Comparison of ENCODE assay signal across 19 cellular contexts in the genomic region with DNA sequence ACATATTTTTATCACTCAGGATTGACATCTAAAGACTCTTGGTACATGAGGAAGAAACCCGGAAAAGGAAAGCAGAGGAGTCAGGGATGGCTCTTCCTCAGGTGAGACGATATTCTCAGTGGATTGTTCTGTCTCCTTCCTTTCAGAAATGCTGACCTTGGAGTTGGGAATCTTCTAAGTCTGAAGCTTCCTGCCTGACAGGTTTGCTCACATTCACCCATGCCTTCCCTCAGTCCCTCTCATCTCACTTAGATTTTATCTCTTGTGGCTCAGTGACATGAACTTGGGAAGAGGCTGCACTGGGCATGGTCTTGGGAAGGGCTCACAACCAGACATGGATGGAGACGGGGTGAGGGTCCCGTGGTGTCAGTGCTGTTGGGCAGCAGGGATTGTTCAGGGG. TPM values are rescaled to one million over a fixed set of nuclear protein-coding genes. Genes with fewer than 3 reads are reported as not detected.
DNase-seq lines count a peak whose midpoint lies in the region; ATAC-seq and TF ChIP-seq lines count a peak whose summit lies in the region.
"Had no signal": no experiment of that assay in that cellular context is flagged by ENCODE, and none has a peak within 500 bp of the region (broad histone marks: within the 10 kb centered on the region; RNA-seq: fewer than 3 reads in every experiment).

No MANE protein-coding gene starts in this region.

- no peak for TF ChIP-seq POLR2A in prostate gland (IDR thresholded peaks at IDR 0.05)

- peaks cover 5% of the 10 kb centered on the region for H3K4me1 Mint-ChIP-seq in activated CD4-positive, alpha-beta T cell treated with anti-CD3 and anti-CD28 coated beads, Interleukin-2, amount 10 ng/mL, durations not matched to agents 7 days and 5 days
- H3K4me1 Mint-ChIP-seq in endodermal cell = peaks cover 21% of the 10 kb centered on the region
- H3K4me1 Mint-ChIP-seq: CD14-positive monocyte had no signal

- no peak for DNase-seq in activated CD4-positive, alpha-beta T cell treated with anti-CD3 and anti-CD28 coated beads, Interleukin-2, amount 10 ng/mL, durations not matched to agents 7 days and 5 days
- no peak for DNase-seq in activated CD4-positive, alpha-beta T cell treated with anti-CD3 and anti-CD28 coated beads for 1 hour
- no peak for DNase-seq in endodermal cell
- no peak for DNase-seq in prostate gland (ENCODE audit: low spot score)
- no peak for DNase-seq in stimulated activated naive CD8-positive, alpha-beta T cell treated with anti-CD3 and anti-CD28 coated beads, Interleukin-15, Interleukin-2, amounts not matched to agents 100 U/mL and 50 U/mL, for 24 hours
- no peak for DNase-seq in HUDEP-2 (lab: John Stamatoyannopoulos, UW; ENCODE audit: unreplicated experiment in 76 of 76)
- DNase-seq: AML-193; Calu3; CD8-positive, alpha-beta T cell; DMS79 treated with DMSO at 0.1 percent for 48 hours; GF-D8 had no signal

- H3K4me3 ChIP-seq in endodermal cell (ENCODE audit: low read length) = no peak overlapping the region
- H3K4me3 ChIP-seq in prostate gland = no peak overlapping the region
- H3K4me3 ChIP-seq: A549, HAP-1 had no signal

- no peak overlapping the region for H3K9ac ChIP-seq in endodermal cell (ENCODE audit: extremely low read depth, low read length, poor library complexity, severe bottlenecking)

- intact Hi-C loops in prostate gland (cut with DNase I) = no loop called here

- no peak for ATAC-seq in stimulated activated naive CD8-positive, alpha-beta T cell treated with anti-CD3 and anti-CD28 coated beads, Interleukin-15, Interleukin-2, amounts not matched to agents 100 U/mL and 50 U/mL, for 24 hours
- no peak for ATAC-seq in GM21737 (IDR thresholded peaks at IDR 0.05; ENCODE audit: unreplicated experiment)
- ATAC-seq: A549; CD8-positive, alpha-beta T cell; HepG2 had no signal

- H3K9me3 Mint-ChIP-seq in activated CD4-positive, alpha-beta T cell treated with anti-CD3 and anti-CD28 coated beads, Interleukin-2, amount 10 ng/mL, durations not matched to agents 7 days and 5 days = peaks cover 33% of the 10 kb centered on the region
- H3K9me3 Mint-ChIP-seq in endodermal cell = no peaks in the 10 kb centered on the region
- H3K9me3 Mint-ChIP-seq: CD8-positive, alpha-beta T cell had no signal

- H3K27me3 Mint-ChIP-seq in activated CD4-positive, alpha-beta T cell treated with anti-CD3 and anti-CD28 coated beads, Interleukin-2, amount 10 ng/mL, durations not matched to agents 7 days and 5 days = no peaks in the 10 kb centered on the region
- no peaks in the 10 kb centered on the region for H3K27me3 Mint-ChIP-seq in endodermal cell (ENCODE audit: insufficient read depth)
- H3K27me3 Mint-ChIP-seq: IgD-negative memory B cell had no signal

- H3K36me3 ChIP-seq in endodermal cell (ENCODE audit: control insufficient read depth, insufficient read depth, low read length) = peaks cover 31% of the 10 kb centered on the region
- no peaks in the 10 kb centered on the region for H3K36me3 ChIP-seq in prostate gland
- H3K36me3 ChIP-seq: HAP-1 had no signal

- peak overlapping the region; percentile 2 for H3K27ac Mint-ChIP-seq in activated CD4-positive, alpha-beta T cell treated with anti-CD3 and anti-CD28 coated beads, Interleukin-2, amount 10 ng/mL, durations not matched to agents 7 days and 5 days
- peak overlapping the region; percentile 52 for H3K27ac Mint-ChIP-seq in endodermal cell
- H3K27ac Mint-ChIP-seq: CD14-positive monocyte; CD8-positive, alpha-beta T cell; IgD-negative memory B cell had no signal

- TF ChIP-seq CTCF in endodermal cell (conservative IDR thresholded peaks at IDR 0.05) (no peak), prostate gland (IDR thresholded peaks at IDR 0.05) (no peak)

- H3K27ac ChIP-seq in endodermal cell (ENCODE audit: low read depth, low read length) (no peak overlapping the region), prostate gland (peak overlapping the region; percentile 42 to 44)
- H3K27ac ChIP-seq: 22Rv1, A549, HL-60 had no signal

- CTCF ChIA-PET in activated CD4-positive, alpha-beta T cell treated with anti-CD3 and anti-CD28 coated beads, Interleukin-2, amount 10 ng/mL, durations not matched to agents 7 days and 5 days (lab: Charles Lee) = no interaction called here

- POLR2A ChIA-PET in activated CD4-positive, alpha-beta T cell treated with anti-CD3 and anti-CD28 coated beads, Interleukin-2, amount 10 ng/mL, durations not matched to agents 7 days and 5 days (lab: Charles Lee) = no interaction called here

- H3K4me1 ChIP-seq in endodermal cell (ENCODE audit: control insufficient read depth, insufficient read depth, low read length) (no peaks in the 10 kb centered on the region), prostate gland (replicated peaks) (peaks cover under 1% of the 10 kb centered on the region)
- H3K4me1 ChIP-seq: A549, HAP-1 had no signal

- H3K36me3 Mint-ChIP-seq in activated CD4-positive, alpha-beta T cell treated with anti-CD3 and anti-CD28 coated beads, Interleukin-2, amount 10 ng/mL, durations not matched to agents 7 days and 5 days (ENCODE audit: low read depth) = peaks cover 73% of the 10 kb centered on the region
- peaks cover 63% of the 10 kb centered on the region for H3K36me3 Mint-ChIP-seq in endodermal cell (ENCODE audit: low read depth)

- peaks cover 7% of the 10 kb centered on the region for H3K9me3 ChIP-seq in endodermal cell (ENCODE audit: control insufficient read depth, low read length)
- H3K9me3 ChIP-seq in prostate gland = no peaks in the 10 kb centered on the region
- H3K9me3 ChIP-seq: HAP-1 had no signal

- 91 to 94% methylated on average over 4 of the region's 4 CpGs for WGBS in endodermal cell (ENCODE audit: insufficient coverage in 1 of 2, insufficient read length in 1 of 2), 2 experiments
- WGBS in prostate gland = 69% methylated on average over 4 of the region's 4 CpGs

- H3K4me3 Mint-ChIP-seq in activated CD4-positive, alpha-beta T cell treated with anti-CD3 and anti-CD28 coated beads, Interleukin-2, amount 10 ng/mL, durations not matched to agents 7 days and 5 days = no peak overlapping the region
- H3K4me3 Mint-ChIP-seq in endodermal cell = no peak overlapping the region
- H3K4me3 Mint-ChIP-seq: CD14-positive monocyte; CD8-positive, alpha-beta T cell had no signal

- H3K27me3 ChIP-seq in endodermal cell (ENCODE audit: control insufficient read depth, insufficient read depth, low read length, poor library complexity, severe bottlenecking) (no peaks in the 10 kb centered on the region), prostate gland (replicated peaks; ENCODE audit: insufficient read depth) (no peaks in the 10 kb centered on the region)

RNA-seq across cellular contexts. Expression of gene ZNF525, which starts 6.7 kb away (rescaled TPM):
- total RNA-seq in activated CD4-positive, alpha-beta T cell treated with anti-CD3 and anti-CD28 coated beads, Interleukin-2, amount 10 ng/mL, durations not matched to agents 7 days and 5 days = 10 to 100 TPM; 14.5 to 20.7 TPM
- total RNA-seq in endodermal cell = 10 to 100 TPM; 42.2 to 48.8 TPM
- polyA plus RNA-seq in endodermal cell (2013, experiment 1 of 2) = 7.9 TPM
- 6.6 TPM for polyA plus RNA-seq in endodermal cell (2013, experiment 2 of 2)
- 10 to 100 TPM in 1 of 2 donors, 1 to 10 TPM in 1; 7.8 to 20.4 TPM for total RNA-seq in prostate gland

RNA-seq across cellular contexts. Expression of gene ZNF765, which starts 22.8 kb away (rescaled TPM):
- total RNA-seq in activated CD4-positive, alpha-beta T cell treated with anti-CD3 and anti-CD28 coated beads, Interleukin-2, amount 10 ng/mL, durations not matched to agents 7 days and 5 days = 10 to 100 TPM; 13.8 to 14.0 TPM
- total RNA-seq in endodermal cell (10 to 100 TPM; 30.1 to 35.9 TPM), prostate gland (10 to 100 TPM; 12.5 to 23.0 TPM)
- polyA plus RNA-seq in endodermal cell (2013, experiment 1 of 2) = 9.0 TPM
- polyA plus RNA-seq in endodermal cell (2013, experiment 2 of 2) = 10.7 TPM

RNA-seq across cellular contexts. Expression of gene ZNF845, which starts 38.6 kb away (rescaled TPM):
- 10 to 100 TPM in 1 of 2 experiments, 1 to 10 TPM in 1; 9.9 to 10.5 TPM for total RNA-seq in activated CD4-positive, alpha-beta T cell treated with anti-CD3 and anti-CD28 coated beads, Interleukin-2, amount 10 ng/mL, durations not matched to agents 7 days and 5 days
- total RNA-seq in endodermal cell = 10 to 100 TPM; 19.0 to 24.3 TPM
- polyA plus RNA-seq in endodermal cell (2013, experiment 1 of 2) = 7.1 TPM
- 8.1 TPM for polyA plus RNA-seq in endodermal cell (2013, experiment 2 of 2)
- 1 to 10 TPM; 6.5 to 7.8 TPM for total RNA-seq in prostate gland

RNA-seq across cellular contexts. Expression of gene ZNF761, which starts 59.6 kb away (rescaled TPM):
- 10 to 100 TPM; 11.2 to 11.3 TPM for total RNA-seq in activated CD4-positive, alpha-beta T cell treated with anti-CD3 and anti-CD28 coated beads, Interleukin-2, amount 10 ng/mL, durations not matched to agents 7 days and 5 days
- total RNA-seq in endodermal cell = 10 to 100 TPM; 52.3 to 63.8 TPM
- polyA plus RNA-seq in endodermal cell (2013, experiment 1 of 2) = 17.2 TPM
- 17.8 TPM for polyA plus RNA-seq in endodermal cell (2013, experiment 2 of 2)
- 10 to 100 TPM; 48.3 to 51.7 TPM for total RNA-seq in prostate gland
